In genomic region chr17:35088647-35088910, GRCh38 we compare ENCODE assay signal across 8 cellular contexts. TPM values are rescaled to one million over a fixed set of nuclear protein-coding genes. Genes with fewer than 3 reads are reported as not detected.
DNase-seq lines count a peak whose midpoint lies in the region; ATAC-seq and TF ChIP-seq lines count a peak whose summit lies in the region.

No MANE protein-coding gene starts in this region.

- H3K9me3 ChIP-seq in iPS-18a (ENCODE audit: control insufficient read depth, low read depth, low read length): no peaks in the 10 kb centered on the region

- H3K4me1 Mint-ChIP-seq in GM23338: peaks cover 44% of the 10 kb centered on the region
- peaks cover 55% of the 10 kb centered on the region for H3K4me1 Mint-ChIP-seq in activated T-helper 1 cell treated with anti-CD3 and anti-CD28 coated beads, Interleukin-12 subunit alpha, Interleukin-12 subunit beta, Interleukin-2, Interleukin-4 antibody, amounts not matched to agents 30 ng/mL and 10 ng/mL and 1 ng/mL, durations not matched to agents 14 hours and 24 hours and 36 hours (ENCODE audit: low read depth)
- peaks cover 13 to 38% of the 10 kb centered on the region in 2 donors for H3K4me1 Mint-ChIP-seq in stimulated activated naive B cell treated with anti-CD40 and anti-IgM and Interleukin-4, amounts not matched to agents 10 μg/mL and 1 μg/mL and 100 μg/mL, for 72 hours

- H3K27me3 Mint-ChIP-seq in GM23338 (ENCODE audit: insufficient read depth, low read depth, poor library complexity): peaks cover 10% of the 10 kb centered on the region
- no peaks in the 10 kb centered on the region for H3K27me3 Mint-ChIP-seq in activated T-helper 1 cell treated with anti-CD3 and anti-CD28 coated beads, Interleukin-12 subunit alpha, Interleukin-12 subunit beta, Interleukin-2, Interleukin-4 antibody, amounts not matched to agents 30 ng/mL and 10 ng/mL and 1 ng/mL, durations not matched to agents 14 hours and 24 hours and 36 hours (ENCODE audit: insufficient read depth)
- H3K27me3 Mint-ChIP-seq in stimulated activated naive B cell treated with anti-CD40 and anti-IgM and Interleukin-4, amounts not matched to agents 10 μg/mL and 1 μg/mL and 100 μg/mL, for 72 hours: no peaks in the 10 kb centered on the region

- no peaks in the 10 kb centered on the region for H3K27me3 ChIP-seq in BJ (ENCODE audit: control insufficient read depth, insufficient read depth, low read length)
- H3K27me3 ChIP-seq in GM23338 (ENCODE audit: insufficient read depth): peaks cover 8% of the 10 kb centered on the region; the same call in 1 of the 2 replicates
- peaks cover 11% of the 10 kb centered on the region for H3K27me3 ChIP-seq in iPS-18a (ENCODE audit: control insufficient read depth, insufficient read depth, low read length)

- H3K9ac ChIP-seq in iPS-18a (ENCODE audit: low read length): peak overlapping the region; percentile 57

- H3K4me3 Mint-ChIP-seq in GM23338: peak overlapping the region; percentile 88
- peak overlapping the region; percentile 93 for H3K4me3 Mint-ChIP-seq in activated T-helper 1 cell treated with anti-CD3 and anti-CD28 coated beads, Interleukin-12 subunit alpha, Interleukin-12 subunit beta, Interleukin-2, Interleukin-4 antibody, amounts not matched to agents 30 ng/mL and 10 ng/mL and 1 ng/mL, durations not matched to agents 14 hours and 24 hours and 36 hours
- H3K4me3 Mint-ChIP-seq in stimulated activated naive B cell treated with anti-CD40 and anti-IgM and Interleukin-4, amounts not matched to agents 10 μg/mL and 1 μg/mL and 100 μg/mL, for 72 hours: peak overlapping the region; percentile 89 to 90

- DNase-seq in BJ (ENCODE audit: low read depth) (no peak), GM23338 (ENCODE audit: low spot score) (no peak)
- no peak for DNase-seq in activated T-helper 1 cell treated with anti-CD3 and anti-CD28 coated beads, Interleukin-12 subunit alpha, Interleukin-12 subunit beta, Interleukin-2, Interleukin-4 antibody, amounts not matched to agents 30 ng/mL and 10 ng/mL and 1 ng/mL, durations not matched to agents 14 hours and 24 hours and 36 hours (ENCODE audit: low spot score)
- no peak for DNase-seq in stimulated activated naive B cell treated with anti-CD40 and anti-IgM and Interleukin-4, amounts not matched to agents 10 μg/mL and 1 μg/mL and 100 μg/mL, for 72 hours

- no peaks in the 10 kb centered on the region; the same call in 2 of the 3 replicates for H3K9me3 Mint-ChIP-seq in GM23338
- no peaks in the 10 kb centered on the region for H3K9me3 Mint-ChIP-seq in activated T-helper 1 cell treated with anti-CD3 and anti-CD28 coated beads, Interleukin-12 subunit alpha, Interleukin-12 subunit beta, Interleukin-2, Interleukin-4 antibody, amounts not matched to agents 30 ng/mL and 10 ng/mL and 1 ng/mL, durations not matched to agents 14 hours and 24 hours and 36 hours
- H3K9me3 Mint-ChIP-seq in stimulated activated naive B cell treated with anti-CD40 and anti-IgM and Interleukin-4, amounts not matched to agents 10 μg/mL and 1 μg/mL and 100 μg/mL, for 72 hours: no peaks in the 10 kb centered on the region

- POLR2A ChIA-PET in BJ (lab: Charles Lee): no interaction called here

- H3K36me3 ChIP-seq in BJ (ENCODE audit: control insufficient read depth, insufficient read depth, low read length) (no peaks in the 10 kb centered on the region), GM23338 (ENCODE audit: insufficient read depth) (no peaks in the 10 kb centered on the region), iPS-18a (ENCODE audit: control insufficient read depth, low read depth, low read length) (no peaks in the 10 kb centered on the region)

- H3K9me2 ChIP-seq in GM23338 (ENCODE audit: insufficient read depth): no peaks in the 10 kb centered on the region

- intact Hi-C loops in activated T-helper 1 cell treated with anti-CD3 and anti-CD28 coated beads, Interleukin-12 subunit alpha, Interleukin-12 subunit beta, Interleukin-2, Interleukin-4 antibody, amounts not matched to agents 30 ng/mL and 10 ng/mL and 1 ng/mL, durations not matched to agents 14 hours and 24 hours and 36 hours (cut with micrococcal nuclease): loop anchor here (1.0 kb wide), 4 partner anchors 8 to 25 kb away; partner anchors contain the start of gene RFFL

- H3F3A ChIP-seq in GM23338 (replicated peaks; ENCODE audit: low read depth): peaks cover 10% of the 10 kb centered on the region; the same call in 1 of the 2 replicates

- H3K4me2 ChIP-seq in GM23338: peak overlapping the region; percentile 97

- no peaks in the 10 kb centered on the region for H4K20me1 ChIP-seq in GM23338 (replicated peaks; ENCODE audit: insufficient read depth)

- H3K79me2 ChIP-seq in GM23338 (replicated peaks; ENCODE audit: insufficient read depth): peaks cover 6% of the 10 kb centered on the region

- TF ChIP-seq CTCF in BJ (IDR thresholded peaks at IDR 0.05; ENCODE audit: insufficient read depth, low read depth, low read length) (no peak), GM23338 (conservative IDR thresholded peaks at IDR 0.05; ENCODE audit: low read depth in 2 of 2) (0 out of 4 replicates have a peak, but pooled peaks of 1 of the 2 experiments have one; percentile 15)

- H3K27ac ChIP-seq in GM23338 (ENCODE audit: low read depth) (peak overlapping the region; percentile 76; the same call in 1 of the 2 replicates), iPS-18a (ENCODE audit: low read length) (no peak overlapping the region)

- ATAC-seq in GM23338: no peak
- no peak for ATAC-seq in stimulated activated naive B cell treated with anti-CD40 and anti-IgM and Interleukin-4, amounts not matched to agents 10 μg/mL and 1 μg/mL and 100 μg/mL, for 72 hours (replicated peaks)
- no peak for ATAC-seq in GM19467 (IDR thresholded peaks at IDR 0.05; ENCODE audit: unreplicated experiment)
- no peak for ATAC-seq in HG03520 (IDR thresholded peaks at IDR 0.05; ENCODE audit: unreplicated experiment)
- ATAC-seq in GM18861 (IDR thresholded peaks at IDR 0.05; ENCODE audit: unreplicated experiment): no peak

- no peaks in the 10 kb centered on the region; the same call in 2 of the 3 replicates for H3K36me3 Mint-ChIP-seq in GM23338 (ENCODE audit: low read depth)
- H3K36me3 Mint-ChIP-seq in activated T-helper 1 cell treated with anti-CD3 and anti-CD28 coated beads, Interleukin-12 subunit alpha, Interleukin-12 subunit beta, Interleukin-2, Interleukin-4 antibody, amounts not matched to agents 30 ng/mL and 10 ng/mL and 1 ng/mL, durations not matched to agents 14 hours and 24 hours and 36 hours (ENCODE audit: low read depth): peaks cover 4% of the 10 kb centered on the region
- no peaks in the 10 kb centered on the region for H3K36me3 Mint-ChIP-seq in stimulated activated naive B cell treated with anti-CD40 and anti-IgM and Interleukin-4, amounts not matched to agents 10 μg/mL and 1 μg/mL and 100 μg/mL, for 72 hours

- CTCF ChIA-PET in BJ (lab: Yijun Ruan, JAX): no interaction called here

- peak overlapping the region; percentile 95 for H2AFZ ChIP-seq in GM23338

- H3K4me3 ChIP-seq in BJ (ENCODE audit: low read depth, low read length) (peak overlapping the region; percentile 85), GM23338 (peak overlapping the region; percentile 94), iPS-18a (ENCODE audit: low read length) (peak overlapping the region; percentile 82)

- H3K4me1 ChIP-seq in GM23338 (ENCODE audit: insufficient read depth) (peaks cover 53% of the 10 kb centered on the region), iPS-18a (ENCODE audit: control insufficient read depth, low read depth, low read length) (peaks cover 29% of the 10 kb centered on the region)

- peak overlapping the region; percentile 72; the same call in 1 of the 2 replicates for H3K27ac Mint-ChIP-seq in GM23338
- peak overlapping the region; percentile 93 for H3K27ac Mint-ChIP-seq in activated T-helper 1 cell treated with anti-CD3 and anti-CD28 coated beads, Interleukin-12 subunit alpha, Interleukin-12 subunit beta, Interleukin-2, Interleukin-4 antibody, amounts not matched to agents 30 ng/mL and 10 ng/mL and 1 ng/mL, durations not matched to agents 14 hours and 24 hours and 36 hours
- H3K27ac Mint-ChIP-seq in stimulated activated naive B cell treated with anti-CD40 and anti-IgM and Interleukin-4, amounts not matched to agents 10 μg/mL and 1 μg/mL and 100 μg/mL, for 72 hours: peak overlapping the region; percentile 95

RNA-seq across cellular contexts. Expression of gene RFFL, which starts 25.1 kb away (rescaled TPM):
- 9.1 and 10.6 TPM in 2 replicates for polyA plus RNA-seq in BJ (2011; rRNA removed)
- 25.6 and 38.9 TPM in 2 replicates for polyA minus RNA-seq in BJ (2011; rRNA and poly(A)+ RNA removed)
- total RNA-seq in GM23338 (2014; rRNA removed; shearing (Covaris generic)): 22.2 and 29.2 TPM in 2 replicates
- polyA plus RNA-seq in GM23338 (2016; fragmentation: Nextera tagmentation; extraction: Ambion mirVana): 4.1 and 6.4 TPM in 2 replicates
- total RNA-seq in activated T-helper 1 cell treated with anti-CD3 and anti-CD28 coated beads, Interleukin-12 subunit alpha, Interleukin-12 subunit beta, Interleukin-2, Interleukin-4 antibody, amounts not matched to agents 30 ng/mL and 10 ng/mL and 1 ng/mL, durations not matched to agents 14 hours and 24 hours and 36 hours: 28.1 and 28.2 TPM in 2 replicates

RNA-seq across cellular contexts. Expression of gene RAD51D, which starts 31.1 kb away (rescaled TPM):
- polyA plus RNA-seq in BJ (2011; rRNA removed): 13.1 and 16.1 TPM in 2 replicates
- polyA minus RNA-seq in BJ (2011; rRNA and poly(A)+ RNA removed): 6.8 and 10.7 TPM in 2 replicates
- 11.0 and 13.2 TPM in 2 replicates for total RNA-seq in GM23338 (2014; rRNA removed; shearing (Covaris generic))
- 5.9 and 7.3 TPM in 2 replicates for polyA plus RNA-seq in GM23338 (2016; fragmentation: Nextera tagmentation; extraction: Ambion mirVana)
- 29.8 and 34.9 TPM in 2 replicates for total RNA-seq in activated T-helper 1 cell treated with anti-CD3 and anti-CD28 coated beads, Interleukin-12 subunit alpha, Interleukin-12 subunit beta, Interleukin-2, Interleukin-4 antibody, amounts not matched to agents 30 ng/mL and 10 ng/mL and 1 ng/mL, durations not matched to agents 14 hours and 24 hours and 36 hours

RNA-seq across cellular contexts. Expression of gene FNDC8, which starts 32.8 kb away (rescaled TPM):
- polyA plus RNA-seq in BJ (2011; rRNA removed) (not detected in 2 replicates), GM23338 (2016; fragmentation: Nextera tagmentation; extraction: Ambion mirVana) (not detected in 2 replicates)
- not detected in 2 replicates for polyA minus RNA-seq in BJ (2011; rRNA and poly(A)+ RNA removed)
- total RNA-seq in GM23338 (2014; rRNA removed; shearing (Covaris generic)): not detected in 2 replicates
- total RNA-seq in activated T-helper 1 cell treated with anti-CD3 and anti-CD28 coated beads, Interleukin-12 subunit alpha, Interleukin-12 subunit beta, Interleukin-2, Interleukin-4 antibody, amounts not matched to agents 30 ng/mL and 10 ng/mL and 1 ng/mL, durations not matched to agents 14 hours and 24 hours and 36 hours: not detected in 2 replicates

RNA-seq across cellular contexts. Expression of gene NLE1, which starts 53.5 kb away (rescaled TPM):
- polyA plus RNA-seq in BJ (2011; rRNA removed) (8.1 and 14.9 TPM in 2 replicates), GM23338 (2016; fragmentation: Nextera tagmentation; extraction: Ambion mirVana) (16.6 and 17.9 TPM in 2 replicates)
- polyA minus RNA-seq in BJ (2011; rRNA and poly(A)+ RNA removed): 7.9 and 15.0 TPM in 2 replicates
- 54.8 and 66.4 TPM in 2 replicates for total RNA-seq in GM23338 (2014; rRNA removed; shearing (Covaris generic))
- 51.1 and 54.4 TPM in 2 replicates for total RNA-seq in activated T-helper 1 cell treated with anti-CD3 and anti-CD28 coated beads, Interleukin-12 subunit alpha, Interleukin-12 subunit beta, Interleukin-2, Interleukin-4 antibody, amounts not matched to agents 30 ng/mL and 10 ng/mL and 1 ng/mL, durations not matched to agents 14 hours and 24 hours and 36 hours

RNA-seq across cellular contexts. Expression of gene UNC45B, which starts 59.0 kb away (rescaled TPM):
- polyA plus RNA-seq in BJ (2011; rRNA removed) (not detected in 2 replicates), GM23338 (2016; fragmentation: Nextera tagmentation; extraction: Ambion mirVana) (0.16 TPM in 1 of 2 replicates, not detected in the other)
- polyA minus RNA-seq in BJ (2011; rRNA and poly(A)+ RNA removed): not detected in 2 replicates
- 0.03 and 0.04 TPM in 2 replicates for total RNA-seq in GM23338 (2014; rRNA removed; shearing (Covaris generic))
- total RNA-seq in activated T-helper 1 cell treated with anti-CD3 and anti-CD28 coated beads, Interleukin-12 subunit alpha, Interleukin-12 subunit beta, Interleukin-2, Interleukin-4 antibody, amounts not matched to agents 30 ng/mL and 10 ng/mL and 1 ng/mL, durations not matched to agents 14 hours and 24 hours and 36 hours: not detected in 2 replicates
